In genomic region chr4:155402941-155403340, GRCh38 we compare ENCODE assay signal across 18 cellular contexts.
"Had no signal": no experiment of that assay in that cellular context is flagged by ENCODE, and none has a peak within 500 bp of the region (broad histone marks: within the 10 kb centered on the region; RNA-seq: fewer than 3 reads in every experiment).

No MANE protein-coding gene starts in this region.

- H3K9me3 Mint-ChIP-seq: immature natural killer cell, naive B cell, T-cell had no signal

- H3K36me3 ChIP-seq: esophagus squamous epithelium had no signal

- H3K9me2 ChIP-seq: SK-N-SH had no signal

- H3K4me3 ChIP-seq: esophagus squamous epithelium, lung, skin epidermis had no signal

- H3K27me3 ChIP-seq: esophagus squamous epithelium had no signal

- H3K36me3 Mint-ChIP-seq: immature natural killer cell, naive B cell, T-cell had no signal

- DNase-seq: activated CD4-positive, alpha-beta T cell treated with anti-CD3 and anti-CD28 coated beads for 1 hour; activated CD4-positive, alpha-beta T cell treated with anti-CD3 and anti-CD28 coated beads, Interleukin-2, amount 50 U/mL, for 4 hours; activated naive CD4-positive, alpha-beta T cell treated with anti-CD3 and anti-CD28 coated beads, Interleukin-2, amount 50 U/mL, for 16 hours; esophagus squamous epithelium; immature natural killer cell; left colon; naive B cell; posterior cingulate gyrus; right cardiac atrium; SK-N-SH; stimulated activated CD4-positive, alpha-beta T cell treated with anti-CD3 and anti-CD28 coated beads, Interleukin-15, amount 100 ng/mL, for 24 hours; stimulated activated CD4-positive, alpha-beta T cell treated with anti-CD3 and anti-CD28 coated beads, Interleukin-4, amount 100 ng/mL, for 24 hours; stimulated activated naive CD8-positive, alpha-beta T cell treated with anti-CD3 and anti-CD28 coated beads, Interleukin-15, Interleukin-2, amounts not matched to agents 100 U/mL and 50 U/mL, for 24 hours; T-cell; T-helper 9 cell; trophoblast cell had no signal

- ATAC-seq: left colon; right cardiac atrium; stimulated activated naive CD8-positive, alpha-beta T cell treated with anti-CD3 and anti-CD28 coated beads, Interleukin-15, Interleukin-2, amounts not matched to agents 100 U/mL and 50 U/mL, for 24 hours; T-cell had no signal

- H3K4me2 ChIP-seq: SK-N-SH had no signal

- H3K4me1 Mint-ChIP-seq: immature natural killer cell, naive B cell, T-cell had no signal

- H3K27ac Mint-ChIP-seq: immature natural killer cell, T-cell had no signal

- H3K9ac ChIP-seq: SK-N-SH had no signal

- H3K27ac ChIP-seq: esophagus squamous epithelium, skin epidermis had no signal

- H3K4me3 Mint-ChIP-seq: immature natural killer cell, naive B cell, T-cell had no signal

- H3K9me3 ChIP-seq: esophagus squamous epithelium, SK-N-SH had no signal
